12 cellular contexts compared by ENCODE assay signal in the genomic region with DNA sequence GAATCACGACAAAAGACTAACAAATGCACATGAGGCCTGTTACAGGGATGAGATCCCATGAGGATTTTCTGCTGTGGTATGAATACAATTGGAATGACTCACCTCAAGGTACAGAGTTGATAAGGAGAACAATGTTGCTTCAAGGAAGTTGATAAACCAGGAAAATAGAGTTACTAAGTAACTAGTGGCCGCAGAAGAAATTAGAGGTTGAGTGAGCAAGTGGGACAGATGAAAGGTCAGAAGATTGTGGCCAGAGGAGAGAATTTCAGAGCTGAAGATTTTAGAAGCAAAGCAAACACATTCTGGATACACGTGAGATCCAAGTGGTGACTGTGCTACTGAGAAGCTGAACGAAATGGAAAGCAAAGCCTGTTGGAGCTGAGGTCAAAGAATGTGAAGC.
DNase-seq lines count a peak whose midpoint lies in the region; ATAC-seq and TF ChIP-seq lines count a peak whose summit lies in the region.
"Had no signal": no experiment of that assay in that cellular context is flagged by ENCODE, and none has a peak within 500 bp of the region (broad histone marks: within the 10 kb centered on the region; RNA-seq: fewer than 3 reads in every experiment).

No MANE protein-coding gene starts in this region.

- H3K9me3 Mint-ChIP-seq in MCF 10A (ENCODE audit: unreplicated experiment): no peaks in the 10 kb centered on the region
- H3K9me3 Mint-ChIP-seq: nephron progenitor cell had no signal

- TF ChIP-seq POLR2A in breast epithelium (IDR thresholded peaks at IDR 0.05) (no peak), transverse colon (IDR thresholded peaks at IDR 0.05) (peak; percentile 64)

- H3K27me3 Mint-ChIP-seq in MCF 10A (ENCODE audit: insufficient read depth, unreplicated experiment): no peaks in the 10 kb centered on the region
- H3K27me3 Mint-ChIP-seq: activated CD8-positive, alpha-beta memory T cell treated with anti-CD3 and anti-CD28 coated beads, Interleukin-2, amount 10 ng/mL, durations not matched to agents 7 days and 5 days had no signal

- H3K4me1 Mint-ChIP-seq in MCF 10A (ENCODE audit: insufficient read depth, unreplicated experiment): peaks cover 13% of the 10 kb centered on the region
- H3K4me1 Mint-ChIP-seq: activated CD8-positive, alpha-beta memory T cell treated with anti-CD3 and anti-CD28 coated beads, Interleukin-2, amount 10 ng/mL, durations not matched to agents 7 days and 5 days had no signal

- in situ Hi-C loops in astrocyte of the cerebellum (cut with HindIII; ENCODE audit: low sequenced_read_pairs): no loop called here
- in situ Hi-C loops in transverse colon (cut with MboI; ENCODE audit: low pct_ligation_motif_present in 1 of 4, low pct_unique_long_range_greater_than_20kb in 1 of 4, low sequenced_read_pairs in 3 of 4): no loop called here

- H3K27me3 ChIP-seq in breast epithelium (no peaks in the 10 kb centered on the region), transverse colon (no peaks in the 10 kb centered on the region)
- H3K27me3 ChIP-seq: tibial artery had no signal

- H3K9me3 ChIP-seq in breast epithelium (no peaks in the 10 kb centered on the region), transverse colon (no peaks in the 10 kb centered on the region)
- H3K9me3 ChIP-seq: tibial artery had no signal

- no peak overlapping the region for H3K27ac Mint-ChIP-seq in MCF 10A (ENCODE audit: low read depth, unreplicated experiment)
- H3K27ac Mint-ChIP-seq: activated CD8-positive, alpha-beta memory T cell treated with anti-CD3 and anti-CD28 coated beads, Interleukin-2, amount 10 ng/mL, durations not matched to agents 7 days and 5 days; nephron progenitor cell had no signal

- ATAC-seq in left lobe of liver: peak; percentile 14
- ATAC-seq: activated CD8-positive, alpha-beta memory T cell treated with anti-CD3 and anti-CD28 coated beads, Interleukin-2, amount 10 ng/mL, durations not matched to agents 7 days and 5 days had no signal

- no TSS peak for BruUV-seq in MCF 10A (replicated peaks; lab: Mats Ljungman, UMichigan)

- 40 to 51% methylated on average over 3 to 4 of the region's 4 CpGs for WGBS in transverse colon (ENCODE audit: low coverage in 1 of 2), 2 donors

- CTCF ChIA-PET in MCF 10A (lab: Yijun Ruan, JAX): interaction anchor here (0.5 to 2.5 kb wide), 5 partner anchors 34 to 507 kb away, joined by 4 to 15 read pairs (median 4); no protein-coding TSS in a partner anchor

- no peaks in the 10 kb centered on the region for H3K36me3 Mint-ChIP-seq in MCF 10A (ENCODE audit: insufficient read depth, unreplicated experiment)
- H3K36me3 Mint-ChIP-seq: activated CD8-positive, alpha-beta memory T cell treated with anti-CD3 and anti-CD28 coated beads, Interleukin-2, amount 10 ng/mL, durations not matched to agents 7 days and 5 days had no signal

- POLR2A ChIA-PET in MCF 10A (lab: Yijun Ruan, JAX): interaction anchor here (1.6 kb wide), 1 partner anchor 12 kb away, joined by 5 read pairs; no protein-coding TSS in a partner anchor

- no peaks in the 10 kb centered on the region for H3K4me1 ChIP-seq in breast epithelium
- peaks cover 0 to 41% (median 24%) of the 10 kb centered on the region in 4 donors for H3K4me1 ChIP-seq in transverse colon

- H3K4me3 ChIP-seq in breast epithelium: no peak overlapping the region
- no peak overlapping the region for H3K4me3 ChIP-seq in astrocyte of the cerebellum (ENCODE audit: low read depth, low read length)
- peak overlapping the region in 3 of 4 donors; percentile 1 to 37 (median 11) for H3K4me3 ChIP-seq in transverse colon
- H3K4me3 ChIP-seq: tibial artery had no signal

- TF ChIP-seq EP300 in transverse colon (IDR thresholded peaks at IDR 0.05; ENCODE audit: low read depth): no peak

- H3K36me3 ChIP-seq in breast epithelium (no peaks in the 10 kb centered on the region), transverse colon (peaks cover 0 to 6% (median 1%) of the 10 kb centered on the region in 4 donors)

- DNase-seq in breast epithelium (ENCODE audit: low spot score in 2 of 2) (no peak), MCF 10A (ENCODE audit: unreplicated experiment) (no peak), astrocyte of the cerebellum (ENCODE audit: low read depth) (peak; percentile 12), left lobe of liver (ENCODE audit: low spot score) (no peak), transverse colon (no peak), ureter (ENCODE audit: low spot score) (no peak), amygdala (lab: John Stamatoyannopoulos, UW) (no peak), NCI-H128 (lab: John Stamatoyannopoulos, UW; ENCODE audit: unreplicated experiment) (no peak)
- DNase-seq: activated CD8-positive, alpha-beta memory T cell treated with anti-CD3 and anti-CD28 coated beads, Interleukin-2, amount 10 ng/mL, durations not matched to agents 7 days and 5 days; glutamatergic neuron; nephron progenitor cell; tibial artery had no signal

- intact Hi-C loops in breast epithelium (cut with DNase I; ENCODE audit: low total_unique reads): no loop called here
- intact Hi-C loops in MCF 10A (cut with micrococcal nuclease): no loop called here
- intact Hi-C loops in transverse colon (cut with DNase I; ENCODE audit: low total_unique reads): no loop called here

- TF ChIP-seq CTCF in breast epithelium (IDR thresholded peaks at IDR 0.05): no peak
- TF ChIP-seq CTCF in MCF 10A (IDR thresholded peaks at IDR 0.05; ENCODE audit: unreplicated experiment): no peak
- TF ChIP-seq CTCF in astrocyte of the cerebellum (IDR thresholded peaks at IDR 0.05; ENCODE audit: low read depth, low read length, missing control alignments): no peak
- TF ChIP-seq CTCF in transverse colon (IDR thresholded peaks at IDR 0.05): no peak

- H3K27ac ChIP-seq in breast epithelium (peak overlapping the region; percentile 13 to 48), transverse colon (peak overlapping the region; percentile 74 to 85 (median 82))
- H3K27ac ChIP-seq: tibial artery had no signal

- H3K4me3 Mint-ChIP-seq in MCF 10A (ENCODE audit: unreplicated experiment): no peak overlapping the region
- H3K4me3 Mint-ChIP-seq: activated CD8-positive, alpha-beta memory T cell treated with anti-CD3 and anti-CD28 coated beads, Interleukin-2, amount 10 ng/mL, durations not matched to agents 7 days and 5 days; nephron progenitor cell had no signal

Comparison
In these comparisons a context has a peak if more than half of its experiments do, and no peak if none do; other contexts are left out.
1. H3K4me3 ChIP-seq: peak in transverse colon (3 of 4); none in breast epithelium (0 of 3) and astrocyte of the cerebellum (single experiment).